ENCODE assay signal across 27 cellular contexts in the genomic region with DNA sequence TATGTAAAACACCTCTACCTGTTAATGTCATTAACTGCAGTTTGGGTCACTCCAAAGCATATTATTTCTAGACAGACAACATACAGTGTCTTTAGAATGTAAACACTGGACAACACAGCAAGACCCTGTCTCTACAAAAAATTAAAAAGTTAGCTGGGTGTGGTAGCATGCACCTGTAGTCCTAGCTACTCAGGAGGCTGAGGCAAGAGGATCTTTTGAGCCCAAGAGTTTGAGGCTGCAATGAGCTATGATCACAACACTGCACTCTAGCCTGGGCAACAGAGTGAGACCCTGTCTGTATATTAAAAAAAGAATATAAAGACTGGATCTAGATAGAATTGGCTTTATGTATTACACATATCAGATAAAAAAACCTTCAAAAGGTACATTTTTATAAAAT. TPM values are rescaled to one million over a fixed set of nuclear protein-coding genes. Genes with fewer than 3 reads are reported as not detected.
"Had no signal": no experiment of that assay in that cellular context is flagged by ENCODE, and none has a peak within 500 bp of the region (broad histone marks: within the 10 kb centered on the region; RNA-seq: fewer than 3 reads in every experiment).

No MANE protein-coding gene starts in this region.

- H3K36me3 ChIP-seq: colonic mucosa, esophagus muscularis mucosa, esophagus squamous epithelium, gastrocnemius medialis, gastroesophageal sphincter, heart left ventricle, heart right ventricle had no signal

- ATAC-seq: effector memory CD8-positive, alpha-beta T cell; esophagus mucosa; foreskin keratinocyte; gastrocnemius medialis; gastroesophageal sphincter; heart left ventricle; heart right ventricle had no signal

- DNase-seq: colonic mucosa; cortex of kidney; dermis blood vessel endothelial cell; dorsolateral prefrontal cortex; effector CD4-positive, alpha-beta T cell; effector CD8-positive, alpha-beta T cell; effector memory CD4-positive, alpha-beta T cell; effector memory CD8-positive, alpha-beta T cell; endodermal cell; esophagus squamous epithelium; foreskin fibroblast; foreskin keratinocyte; foreskin melanocyte; gastrocnemius medialis; glutamatergic neuron; head of caudate nucleus; heart left ventricle; heart right ventricle had no signal

- H3K4me3 ChIP-seq: colonic mucosa, coronary artery, dorsolateral prefrontal cortex, esophagus muscularis mucosa, esophagus squamous epithelium, gastrocnemius medialis, gastroesophageal sphincter, heart left ventricle, heart right ventricle had no signal

- H3K4me1 ChIP-seq: colonic mucosa, esophagus muscularis mucosa, esophagus squamous epithelium, foreskin keratinocyte, gastrocnemius medialis, gastroesophageal sphincter, heart left ventricle, heart right ventricle had no signal

- FAIRE-seq: colon, endometrium, endothelial cell of umbilical vein, frontal cortex had no signal

- H3K27ac ChIP-seq: colonic mucosa, coronary artery, dorsolateral prefrontal cortex, epithelial cell of prostate, esophagus muscularis mucosa, esophagus squamous epithelium, foreskin keratinocyte, gastrocnemius medialis, gastroesophageal sphincter, heart left ventricle, heart right ventricle had no signal

- H3K27me3 ChIP-seq: colonic mucosa, gastrocnemius medialis had no signal

- H3K9me3 ChIP-seq: colonic mucosa, esophagus muscularis mucosa, esophagus squamous epithelium, gastrocnemius medialis, gastroesophageal sphincter, heart left ventricle had no signal

RNA-seq across cellular contexts. Expression of a gene that starts 20.0 kb away (rescaled TPM):
- total RNA-seq: endodermal cell had no signal
